Comparison of ENCODE assay signal across 10 cellular contexts in genomic region chr2:105747254-105747909, GRCh38. TPM values are rescaled to one million over a fixed set of nuclear protein-coding genes. Genes with fewer than 3 reads are reported as not detected.
DNase-seq lines count a peak whose midpoint lies in the region; ATAC-seq, FAIRE-seq and TF ChIP-seq lines count a peak whose summit lies in the region.
"Had no signal": no experiment of that assay in that cellular context is flagged by ENCODE, and none has a peak within 500 bp of the region (broad histone marks: within the 10 kb centered on the region; RNA-seq: fewer than 3 reads in every experiment).

No MANE protein-coding gene starts in this region.

- H3K4me3 ChIP-seq in astrocyte (ENCODE audit: insufficient read depth, low read depth, low read length) = no peak overlapping the region
- H3K4me3 ChIP-seq in right lobe of liver = no peak overlapping the region

- H4K20me1 ChIP-seq in astrocyte (ENCODE audit: insufficient read depth, low read length) = peaks cover 61% of the 10 kb centered on the region

- peaks cover 82% of the 10 kb centered on the region for H3K4me1 Mint-ChIP-seq in activated T-cell treated with anti-CD3 and anti-CD28 coated beads, Interleukin-2, amount 50 U/mL, for 4 hours (ENCODE audit: low read depth)
- peaks cover 36% of the 10 kb centered on the region for H3K4me1 Mint-ChIP-seq in astrocyte (ENCODE audit: low read depth, unreplicated experiment)
- H3K4me1 Mint-ChIP-seq in memory B cell = peaks cover 57% of the 10 kb centered on the region

- TF ChIP-seq POLR2A in right lobe of liver (IDR thresholded peaks at IDR 0.05) = no peak

- H3K27ac ChIP-seq in astrocyte (ENCODE audit: low read depth, low read length) (no peak overlapping the region), right lobe of liver (no peak overlapping the region)

- H3K27me3 Mint-ChIP-seq in activated T-cell treated with anti-CD3 and anti-CD28 coated beads, Interleukin-2, amount 50 U/mL, for 4 hours (ENCODE audit: low read depth) = no peaks in the 10 kb centered on the region
- H3K27me3 Mint-ChIP-seq in astrocyte (ENCODE audit: low read depth, unreplicated experiment) (no peaks in the 10 kb centered on the region), memory B cell (no peaks in the 10 kb centered on the region)

- H3K4me3 Mint-ChIP-seq in activated T-cell treated with anti-CD3 and anti-CD28 coated beads, Interleukin-2, amount 50 U/mL, for 4 hours = peak overlapping the region; percentile 97
- H3K4me3 Mint-ChIP-seq in astrocyte (ENCODE audit: unreplicated experiment) (peak overlapping the region; percentile 91), memory B cell (peak overlapping the region; percentile 93)

- no peak for ATAC-seq in activated T-cell treated with anti-CD3 and anti-CD28 coated beads, Interleukin-2, amount 50 U/mL, for 4 hours
- ATAC-seq in memory B cell (ENCODE audit: low read depth) = no peak
- no peak for ATAC-seq in HG03442 (IDR thresholded peaks at IDR 0.05; ENCODE audit: unreplicated experiment)
- no peak for ATAC-seq in right lobe of liver

- no peak overlapping the region for H2AFZ ChIP-seq in astrocyte (ENCODE audit: low read depth, low read length)

- H3K9ac ChIP-seq in astrocyte (ENCODE audit: low read length) = no peak overlapping the region

- H3K27ac Mint-ChIP-seq in astrocyte (ENCODE audit: unreplicated experiment) = no peak overlapping the region
- H3K27ac Mint-ChIP-seq in memory B cell = peak overlapping the region; percentile 98

- peaks cover 72% of the 10 kb centered on the region for H3K79me2 ChIP-seq in astrocyte (ENCODE audit: insufficient read depth, low read length)

- H3K9me3 Mint-ChIP-seq in activated T-cell treated with anti-CD3 and anti-CD28 coated beads, Interleukin-2, amount 50 U/mL, for 4 hours = no peaks in the 10 kb centered on the region
- H3K9me3 Mint-ChIP-seq in astrocyte (ENCODE audit: unreplicated experiment) = peaks cover 4% of the 10 kb centered on the region
- H3K9me3 Mint-ChIP-seq in memory B cell = no peaks in the 10 kb centered on the region

- no peaks in the 10 kb centered on the region for H3K36me3 ChIP-seq in astrocyte (ENCODE audit: insufficient read depth, low read length)
- H3K36me3 ChIP-seq in right lobe of liver = no peaks in the 10 kb centered on the region

- FAIRE-seq in astrocyte (lab: Jason Lieb, UNC) = no peak
- FAIRE-seq: islet of Langerhans had no signal

- no peak for TF ChIP-seq CTCF in astrocyte (IDR thresholded peaks at IDR 0.05; ENCODE audit: insufficient read depth, low read depth, low read length)
- no peak for TF ChIP-seq CTCF in right lobe of liver (IDR thresholded peaks at IDR 0.05)

- no peak for DNase-seq in activated T-cell treated with anti-CD3 and anti-CD28 coated beads, Interleukin-2, amount 50 U/mL, for 4 hours
- no peak for DNase-seq in activated T-cell treated with anti-CD3 and anti-CD28 coated beads, Interleukin-2, amount 50 U/mL, for 1 hour
- DNase-seq in astrocyte (ENCODE audit: low read depth) (no peak), memory B cell (ENCODE audit: low spot score in 2 of 2) (no peak), superior temporal gyrus (ENCODE audit: extremely low spot score) (peak; percentile 29), right lobe of liver (no peak)
- no peak for DNase-seq in NK-92 treated with Interleukin-12 subunit alpha and Interleukin-12 subunit beta, amount 100 ng/mL, for 24 hours (lab: John Stamatoyannopoulos, UW)
- DNase-seq: NCI-H1694 treated with DMSO at 0.1 percent for 48 hours had no signal

- peak overlapping the region; percentile 90 for H3K4me2 ChIP-seq in astrocyte (ENCODE audit: low read length)

- H3K9me3 ChIP-seq in astrocyte (ENCODE audit: insufficient read depth, low read depth, low read length) = no peaks in the 10 kb centered on the region
- no peaks in the 10 kb centered on the region for H3K9me3 ChIP-seq in right lobe of liver

- H3K27me3 ChIP-seq in astrocyte (ENCODE audit: insufficient read depth, low read length) = no peaks in the 10 kb centered on the region
- no peaks in the 10 kb centered on the region for H3K27me3 ChIP-seq in right lobe of liver

- intact Hi-C loops in right lobe of liver (cut with DNase I) = no loop called here

- WGBS in right lobe of liver (ENCODE audit: insufficient coverage, low coverage, low lambda C conversion rate, missing lambda C conversion rate) = 60% methylated on average over 12 of the region's 13 CpGs

- H3K4me1 ChIP-seq in astrocyte (ENCODE audit: insufficient read depth, low read length) (peaks cover 43% of the 10 kb centered on the region), right lobe of liver (peaks cover 0 to 9% (median 0%) of the 10 kb centered on the region in 4 donors)

- H3K36me3 Mint-ChIP-seq in activated T-cell treated with anti-CD3 and anti-CD28 coated beads, Interleukin-2, amount 50 U/mL, for 4 hours (ENCODE audit: insufficient read depth) = peaks cover 27% of the 10 kb centered on the region
- H3K36me3 Mint-ChIP-seq in astrocyte (ENCODE audit: low read depth, unreplicated experiment) (peaks cover 2% of the 10 kb centered on the region), memory B cell (peaks cover 11% of the 10 kb centered on the region)

RNA-seq across cellular contexts. Expression of gene NCK2, which starts 2.7 kb away (rescaled TPM):
- 10 to 100 TPM; 71.6 to 79.1 (median 73.5) TPM for total RNA-seq in activated T-cell treated with anti-CD3 and anti-CD28 coated beads, Interleukin-2, amount 50 U/mL, for 4 hours
- total RNA-seq in astrocyte (61.6 and 62.9 TPM in 2 replicates), right lobe of liver (10 to 100 TPM in 1 of 6 experiments, 1 to 10 TPM in 5; 4.8 to 11.7 (median 7.1) TPM)
